ENCODE assay signal across 17 cellular contexts in genomic region chr1:31228986-31229385, GRCh38. TPM values are rescaled to one million over a fixed set of nuclear protein-coding genes. Genes with fewer than 3 reads are reported as not detected.
A peak's percentile ranks its signal among the peaks of the same experiment; 100 is the strongest.
DNase-seq lines count a peak whose midpoint lies in the region; ATAC-seq and TF ChIP-seq lines count a peak whose summit lies in the region.
"Had no signal": no experiment of that assay in that cellular context is flagged by ENCODE, and none has a peak within 500 bp of the region (broad histone marks: within the 10 kb centered on the region; RNA-seq: fewer than 3 reads in every experiment).

No MANE protein-coding gene starts in this region.

- H3K4me1 Mint-ChIP-seq in activated CD4-positive, alpha-beta T cell treated with anti-CD3 and anti-CD28 coated beads for 36 hours = no peaks in the 10 kb centered on the region
- H3K4me1 Mint-ChIP-seq in endodermal cell = peaks cover under 1% of the 10 kb centered on the region
- H3K4me1 Mint-ChIP-seq: IgD-negative memory B cell had no signal

- dilution Hi-C loops in mammary epithelial cell (cut with HindIII; ENCODE audit: low sequenced_read_pairs) = no loop called here

- intact Hi-C loops in mammary epithelial cell (cut with micrococcal nuclease) (no loop called here), breast epithelium (cut with DNase I; ENCODE audit: low total_unique reads) (no loop called here)
- intact Hi-C loops in activated CD4-positive, alpha-beta T cell treated with anti-CD3 and anti-CD28 coated beads for 36 hours (cut with DNase I, micrococcal nuclease) = no loop called here

- H3K9ac ChIP-seq in mammary epithelial cell (ENCODE audit: insufficient read depth, low read length) (no peak overlapping the region), endodermal cell (ENCODE audit: extremely low read depth, low read length, poor library complexity, severe bottlenecking) (no peak overlapping the region)

- no TSS peak for BruUV-seq in mammary epithelial cell (replicated peaks; lab: Mats Ljungman, UMichigan)

- TF ChIP-seq POLR2A in breast epithelium (IDR thresholded peaks at IDR 0.05) = no peak

- no peaks in the 10 kb centered on the region for H3K27me3 Mint-ChIP-seq in activated CD4-positive, alpha-beta T cell treated with anti-CD3 and anti-CD28 coated beads for 36 hours
- H3K27me3 Mint-ChIP-seq in endodermal cell (ENCODE audit: insufficient read depth) = no peaks in the 10 kb centered on the region

- in situ Hi-C loops in mammary epithelial cell (cut with MboI; ENCODE audit: low sequenced_read_pairs in 2 of 2) = no loop called here

- H3K27ac Mint-ChIP-seq in activated CD4-positive, alpha-beta T cell treated with anti-CD3 and anti-CD28 coated beads for 36 hours = no peak overlapping the region
- no peak overlapping the region for H3K27ac Mint-ChIP-seq in endodermal cell
- H3K27ac Mint-ChIP-seq: CD4-positive, alpha-beta T cell; H9; IgD-negative memory B cell had no signal

- TF ChIP-seq CTCF in mammary epithelial cell (conservative IDR thresholded peaks at IDR 0.05 in 1 of 2, IDR thresholded peaks at IDR 0.05 in 1 of 2; ENCODE audit: extremely low read depth in 1 of 2, insufficient read depth in 1 of 2, low read depth in 1 of 2, low read length in 2 of 2) (no peak), breast epithelium (IDR thresholded peaks at IDR 0.05) (no peak), endodermal cell (conservative IDR thresholded peaks at IDR 0.05) (no peak)

- H3K27ac ChIP-seq in mammary epithelial cell (ENCODE audit: insufficient read depth, low read depth, low read length) (no peak overlapping the region), breast epithelium (no peak overlapping the region), SJCRH30 (peak overlapping the region; percentile 86), epithelial cell of prostate (no peak overlapping the region), endodermal cell (ENCODE audit: low read depth, low read length) (no peak overlapping the region)

- no peak for ATAC-seq in activated CD4-positive, alpha-beta T cell treated with anti-CD3 and anti-CD28 coated beads for 36 hours
- ATAC-seq: GM12878 had no signal

- H3K27me3 ChIP-seq in mammary epithelial cell (ENCODE audit: insufficient read depth, low read length) (no peaks in the 10 kb centered on the region), breast epithelium (no peaks in the 10 kb centered on the region), SJCRH30 (no peaks in the 10 kb centered on the region), endodermal cell (ENCODE audit: control insufficient read depth, insufficient read depth, low read length, poor library complexity, severe bottlenecking) (no peaks in the 10 kb centered on the region)
- H3K27me3 ChIP-seq: BE2C had no signal

- H3K36me3 Mint-ChIP-seq in activated CD4-positive, alpha-beta T cell treated with anti-CD3 and anti-CD28 coated beads for 36 hours (ENCODE audit: low read depth) = no peaks in the 10 kb centered on the region
- H3K36me3 Mint-ChIP-seq in endodermal cell (ENCODE audit: low read depth) = no peaks in the 10 kb centered on the region
- H3K36me3 Mint-ChIP-seq: IgD-negative memory B cell had no signal

- POLR2A ChIA-PET in activated CD4-positive, alpha-beta T cell treated with anti-CD3 and anti-CD28 coated beads for 36 hours (lab: Charles Lee) = no interaction called here

- H3K9me3 ChIP-seq in mammary epithelial cell (replicated peaks; ENCODE audit: insufficient read depth, low read length) = no peaks in the 10 kb centered on the region
- H3K9me3 ChIP-seq in breast epithelium = no peaks in the 10 kb centered on the region
- no peaks in the 10 kb centered on the region for H3K9me3 ChIP-seq in SJCRH30 (replicated peaks)
- H3K9me3 ChIP-seq in endodermal cell (ENCODE audit: control insufficient read depth, low read length) = no peaks in the 10 kb centered on the region
- H3K9me3 ChIP-seq: BE2C had no signal

- CTCF ChIA-PET in mammary epithelial cell (lab: Charles Lee; ENCODE audit: low non-redundant PET) = no interaction called here
- CTCF ChIA-PET in activated CD4-positive, alpha-beta T cell treated with anti-CD3 and anti-CD28 coated beads for 36 hours (lab: Charles Lee) = interaction anchor here (1.4 kb wide), 1 partner anchor 48 kb away, joined by 6 read pairs; no protein-coding TSS in a partner anchor

- no peaks in the 10 kb centered on the region for H3K36me3 ChIP-seq in mammary epithelial cell (ENCODE audit: insufficient read depth, low read length)
- no peaks in the 10 kb centered on the region for H3K36me3 ChIP-seq in breast epithelium
- H3K36me3 ChIP-seq in SJCRH30 = no peaks in the 10 kb centered on the region
- H3K36me3 ChIP-seq in endodermal cell (ENCODE audit: control insufficient read depth, insufficient read depth, low read length) = no peaks in the 10 kb centered on the region
- H3K36me3 ChIP-seq: BE2C had no signal

- H3K4me2 ChIP-seq in mammary epithelial cell (ENCODE audit: insufficient read depth, low read depth, low read length) = no peak overlapping the region

- no peak overlapping the region for H3K4me3 Mint-ChIP-seq in activated CD4-positive, alpha-beta T cell treated with anti-CD3 and anti-CD28 coated beads for 36 hours
- H3K4me3 Mint-ChIP-seq in endodermal cell = no peak overlapping the region
- H3K4me3 Mint-ChIP-seq: CD4-positive, alpha-beta T cell; H9; IgD-negative memory B cell had no signal

- DNase-seq in mammary epithelial cell (peak; percentile 23), breast epithelium (ENCODE audit: low spot score in 2 of 2) (no peak), SJCRH30 (no peak), epithelial cell of prostate (ENCODE audit: low read depth, low spot score) (peak; percentile 20), endodermal cell (no peak)
- no peak for DNase-seq in activated CD4-positive, alpha-beta T cell treated with anti-CD3 and anti-CD28 coated beads for 36 hours
- no peak for DNase-seq in central memory CD4-positive, alpha-beta T cell
- DNase-seq: ACHN; BE2C; C1 segment of cervical spinal cord; CD4-positive, alpha-beta T cell; DMS153; DND-41; EL; H9 had no signal

- no peaks in the 10 kb centered on the region for H3K79me2 ChIP-seq in mammary epithelial cell (ENCODE audit: insufficient read depth, low read length)

- no peaks in the 10 kb centered on the region for H4K20me1 ChIP-seq in mammary epithelial cell (ENCODE audit: insufficient read depth, low read length)

- H2AFZ ChIP-seq in mammary epithelial cell (ENCODE audit: low read depth, low read length) = no peak overlapping the region

- no peaks in the 10 kb centered on the region for H3K4me1 ChIP-seq in mammary epithelial cell (ENCODE audit: insufficient read depth, low read length)
- H3K4me1 ChIP-seq in breast epithelium = no peaks in the 10 kb centered on the region
- H3K4me1 ChIP-seq in SJCRH30 = peaks cover 28% of the 10 kb centered on the region
- no peaks in the 10 kb centered on the region for H3K4me1 ChIP-seq in endodermal cell (ENCODE audit: control insufficient read depth, insufficient read depth, low read length)
- H3K4me1 ChIP-seq: BE2C had no signal

- H3K9me3 Mint-ChIP-seq in activated CD4-positive, alpha-beta T cell treated with anti-CD3 and anti-CD28 coated beads for 36 hours (ENCODE audit: low read depth) = no peaks in the 10 kb centered on the region
- no peaks in the 10 kb centered on the region for H3K9me3 Mint-ChIP-seq in endodermal cell
- H3K9me3 Mint-ChIP-seq: CD4-positive, alpha-beta T cell; H9; IgD-negative memory B cell had no signal

- no peak overlapping the region for H3K4me3 ChIP-seq in mammary epithelial cell (replicated peaks in 1 of 3; ENCODE audit: insufficient read depth in 1 of 3, low read depth in 2 of 3, low read length in 3 of 3)
- no peak overlapping the region for H3K4me3 ChIP-seq in breast epithelium
- no peak overlapping the region for H3K4me3 ChIP-seq in SJCRH30
- no peak overlapping the region for H3K4me3 ChIP-seq in endodermal cell (ENCODE audit: low read length)
- H3K4me3 ChIP-seq: GM12878 had no signal

RNA-seq across cellular contexts. Expression of gene NKAIN1, which starts 10.7 kb away (rescaled TPM):
- total RNA-seq in mammary epithelial cell (under 1 TPM in 1 of 2 donors, not detected in 1; under 0.01 TPM), breast epithelium (1 to 10 TPM in 1 of 3 donors, under 1 TPM in 1, not detected in 1; 0.16 to 2.0 TPM), endodermal cell (10 to 100 TPM in 1 of 2 donors, 1 to 10 TPM in 1; 7.0 to 13.2 TPM)
- 0.12 TPM for polyA plus RNA-seq in mammary epithelial cell
- not detected for polyA minus RNA-seq in mammary epithelial cell
- total RNA-seq in SJCRH30 (2014; rRNA removed; shearing (Covaris generic)) = 20.2 and 20.9 TPM in 2 replicates
- total RNA-seq in activated CD4-positive, alpha-beta T cell treated with anti-CD3 and anti-CD28 coated beads for 36 hours = not detected
- 74.2 TPM for polyA plus RNA-seq in endodermal cell (2013, experiment 1 of 2)
- polyA plus RNA-seq in endodermal cell (2013, experiment 2 of 2) = 73.3 TPM
- total RNA-seq: CD4-positive, alpha-beta T cell; GM12878 had no signal
- polyA plus RNA-seq: GM12878, IgD-negative memory B cell had no signal

Comparison
In these comparisons a context has a peak if more than half of its experiments do, and no peak if none do; other contexts are left out.
1. DNase-seq: peak in mammary epithelial cell (single experiment) and epithelial cell of prostate (single experiment); none in breast epithelium (0 of 2), SJCRH30 (0 of 2), activated CD4-positive, alpha-beta T cell treated with anti-CD3 and anti-CD28 coated beads for 36 hours (single experiment), central memory CD4-positive, alpha-beta T cell (single experiment) and endodermal cell (single experiment).